Comparison of ENCODE assay signal across 34 cellular contexts in the genomic region with DNA sequence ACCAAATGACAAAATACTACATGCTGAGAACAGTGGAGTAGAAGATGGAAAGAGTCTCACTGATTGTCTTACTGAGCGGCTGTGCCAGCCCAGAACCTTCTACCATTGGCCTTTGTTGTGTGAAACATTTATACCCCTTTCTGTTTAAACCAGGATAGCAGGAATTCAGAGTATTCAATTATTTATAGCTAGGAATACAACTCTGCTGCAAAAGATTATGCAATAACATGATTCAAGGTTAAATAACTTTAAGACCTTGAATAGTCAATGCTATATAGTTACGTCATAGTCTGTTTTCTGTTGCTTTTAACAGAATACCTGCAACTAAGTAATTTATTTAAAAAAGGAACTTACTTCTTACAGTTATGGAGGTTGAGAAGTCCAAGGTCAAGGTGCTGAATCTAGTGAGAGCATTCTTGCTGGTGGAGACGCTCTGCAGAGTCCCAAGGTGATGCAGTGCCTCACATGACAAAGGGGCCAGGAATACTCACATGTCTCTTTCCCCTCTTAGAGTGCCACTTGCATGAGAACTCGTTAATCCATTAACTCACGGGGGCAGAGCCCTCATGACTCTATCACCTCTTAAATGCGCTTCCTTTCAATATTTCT.
DNase-seq lines count a peak whose midpoint lies in the region; ATAC-seq, FAIRE-seq and TF ChIP-seq lines count a peak whose summit lies in the region.
"Had no signal": no experiment of that assay in that cellular context is flagged by ENCODE, and none has a peak within 500 bp of the region (broad histone marks: within the 10 kb centered on the region; RNA-seq: fewer than 3 reads in every experiment).

No MANE protein-coding gene starts in this region.

- DNase-seq in AG10803 (ENCODE audit: low read depth): peak; percentile 62
- peak; percentile 13 for DNase-seq in GM23338 (ENCODE audit: low spot score)
- peak; percentile 43 for DNase-seq in bronchial epithelial cell (ENCODE audit: low read depth)
- DNase-seq in iris pigment epithelial cell (ENCODE audit: low read depth): peak; percentile 71
- DNase-seq in NCI-H2196 (lab: John Stamatoyannopoulos, UW; ENCODE audit: unreplicated experiment): no peak
- no peak for DNase-seq in MM.1S
- DNase-seq: ACHN; activated CD4-positive, alpha-beta T cell treated with anti-CD3 and anti-CD28 coated beads for 36 hours; activated naive CD4-positive, alpha-beta T cell treated with anti-CD3 and anti-CD28 coated beads, Interleukin-2, amount 10 ng/mL, durations not matched to agents 7 days and 5 days; amniotic stem cell; C1 segment of cervical spinal cord; DMS153; effector CD4-positive, alpha-beta T cell; foreskin melanocyte; GF-D8; heart right ventricle; naive thymus-derived CD4-positive, alpha-beta T cell; NCI-H1930; NCI-H446; NCI-H774; nucleus accumbens; Peyer's patch; SIG-M5; small intestine; stimulated activated naive B cell treated with anti-CD40 and anti-IgM and Interleukin-4, amounts not matched to agents 10 μg/mL and 1 μg/mL and 100 μg/mL, for 72 hours; SW 1271 had no signal

- ATAC-seq in GM23338 (no peak), GM21367 (IDR thresholded peaks at IDR 0.05; ENCODE audit: unreplicated experiment) (no peak), HG03045 (IDR thresholded peaks at IDR 0.05; ENCODE audit: unreplicated experiment) (no peak)
- ATAC-seq: activated CD4-positive, alpha-beta T cell treated with anti-CD3 and anti-CD28 coated beads for 36 hours; activated T-helper 17 cell treated with anti-CD3 and anti-CD28 coated beads, Interleukin-2, amount 50 U/mL, for 72 hours; heart right ventricle; naive thymus-derived CD4-positive, alpha-beta T cell; stimulated activated naive B cell treated with anti-CD40 and anti-IgM and Interleukin-4, amounts not matched to agents 10 μg/mL and 1 μg/mL and 100 μg/mL, for 72 hours had no signal

- FAIRE-seq in bronchial epithelial cell (lab: Jason Lieb, UNC): no peak
- FAIRE-seq: small intestine had no signal

- H3K4me1 ChIP-seq in GM23338 (ENCODE audit: insufficient read depth): no peaks in the 10 kb centered on the region
- H3K4me1 ChIP-seq in MM.1S (ENCODE audit: low read length): no peaks in the 10 kb centered on the region
- H3K4me1 ChIP-seq: breast epithelium, heart right ventricle, Peyer's patch had no signal

- no peaks in the 10 kb centered on the region for H3F3A ChIP-seq in GM23338 (replicated peaks; ENCODE audit: low read depth)
- H3F3A ChIP-seq in MM.1S (ENCODE audit: insufficient read depth, low read length): no peaks in the 10 kb centered on the region

- no peak overlapping the region for H3K4me3 Mint-ChIP-seq in GM23338
- H3K4me3 Mint-ChIP-seq: activated CD4-positive, alpha-beta T cell treated with anti-CD3 and anti-CD28 coated beads for 36 hours; activated naive CD4-positive, alpha-beta T cell treated with anti-CD3 and anti-CD28 coated beads, Interleukin-2, amount 10 ng/mL, durations not matched to agents 7 days and 5 days; activated T-helper 17 cell treated with anti-CD3 and anti-CD28 coated beads, Interleukin-2, amount 50 U/mL, for 72 hours; naive thymus-derived CD4-positive, alpha-beta T cell; stimulated activated naive B cell treated with anti-CD40 and anti-IgM and Interleukin-4, amounts not matched to agents 10 μg/mL and 1 μg/mL and 100 μg/mL, for 72 hours; type B pancreatic cell had no signal

- H3K4me3 ChIP-seq in AG10803 (ENCODE audit: low read length): no peak overlapping the region
- H3K4me3 ChIP-seq in GM23338: no peak overlapping the region
- no peak overlapping the region for H3K4me3 ChIP-seq in bronchial epithelial cell (ENCODE audit: low read depth, low read length)
- H3K4me3 ChIP-seq in MM.1S (ENCODE audit: low read length): no peak overlapping the region
- H3K4me3 ChIP-seq: breast epithelium, heart right ventricle, lung, Peyer's patch had no signal

- H3K27ac ChIP-seq in GM23338 (ENCODE audit: low read depth) (no peak overlapping the region), MM.1S (ENCODE audit: low read length) (no peak overlapping the region)
- H3K27ac ChIP-seq: breast epithelium, heart right ventricle, HL-60, Peyer's patch had no signal

- no peaks in the 10 kb centered on the region for H3K36me3 ChIP-seq in GM23338 (ENCODE audit: insufficient read depth)
- no peaks in the 10 kb centered on the region for H3K36me3 ChIP-seq in bronchial epithelial cell (ENCODE audit: control insufficient read depth, insufficient read depth, low read length)
- H3K36me3 ChIP-seq in MM.1S (replicated peaks; ENCODE audit: insufficient read depth, low read length): no peaks in the 10 kb centered on the region
- H3K36me3 ChIP-seq: breast epithelium, heart right ventricle, Peyer's patch had no signal

- H3K36me3 Mint-ChIP-seq in GM23338 (ENCODE audit: low read depth): no peaks in the 10 kb centered on the region
- H3K36me3 Mint-ChIP-seq: activated naive CD4-positive, alpha-beta T cell treated with anti-CD3 and anti-CD28 coated beads, Interleukin-2, amount 10 ng/mL, durations not matched to agents 7 days and 5 days; naive thymus-derived CD4-positive, alpha-beta T cell; stimulated activated naive B cell treated with anti-CD40 and anti-IgM and Interleukin-4, amounts not matched to agents 10 μg/mL and 1 μg/mL and 100 μg/mL, for 72 hours; type B pancreatic cell had no signal

- no peak overlapping the region for H3K27ac Mint-ChIP-seq in GM23338
- H3K27ac Mint-ChIP-seq: activated CD4-positive, alpha-beta T cell treated with anti-CD3 and anti-CD28 coated beads for 36 hours; activated naive CD4-positive, alpha-beta T cell treated with anti-CD3 and anti-CD28 coated beads, Interleukin-2, amount 10 ng/mL, durations not matched to agents 7 days and 5 days; activated T-helper 17 cell treated with anti-CD3 and anti-CD28 coated beads, Interleukin-2, amount 50 U/mL, for 72 hours; naive thymus-derived CD4-positive, alpha-beta T cell; progenitor cell of endocrine pancreas; stimulated activated naive B cell treated with anti-CD40 and anti-IgM and Interleukin-4, amounts not matched to agents 10 μg/mL and 1 μg/mL and 100 μg/mL, for 72 hours; type B pancreatic cell had no signal

- H3K9ac ChIP-seq in MM.1S (ENCODE audit: low read length): no peak overlapping the region

- H3K27me3 Mint-ChIP-seq in GM23338 (ENCODE audit: insufficient read depth, low read depth, poor library complexity): peaks cover 2% of the 10 kb centered on the region
- H3K27me3 Mint-ChIP-seq: activated T-helper 17 cell treated with anti-CD3 and anti-CD28 coated beads, Interleukin-2, amount 50 U/mL, for 72 hours; progenitor cell of endocrine pancreas; type B pancreatic cell had no signal

- TF ChIP-seq CTCF in AG10803 (conservative IDR thresholded peaks at IDR 0.05; ENCODE audit: low read length) (no peak), GM23338 (conservative IDR thresholded peaks at IDR 0.05; ENCODE audit: low read depth in 2 of 2) (no peak), bronchial epithelial cell (IDR thresholded peaks at IDR 0.05; ENCODE audit: insufficient read depth, low read length, severe bottlenecking) (no peak), MM.1S (IDR thresholded peaks at IDR 0.05; ENCODE audit: low read length) (no peak)

- H2AFZ ChIP-seq in GM23338 (no peak overlapping the region), MM.1S (ENCODE audit: low read length) (no peak overlapping the region)

- no peak overlapping the region for H3K4me2 ChIP-seq in GM23338
- H3K4me2 ChIP-seq in MM.1S (ENCODE audit: low read depth, low read length): no peak overlapping the region

- H3K9me3 Mint-ChIP-seq in GM23338: no peaks in the 10 kb centered on the region
- H3K9me3 Mint-ChIP-seq: activated naive CD4-positive, alpha-beta T cell treated with anti-CD3 and anti-CD28 coated beads, Interleukin-2, amount 10 ng/mL, durations not matched to agents 7 days and 5 days had no signal

- H3K9me2 ChIP-seq in GM23338 (ENCODE audit: insufficient read depth): no peaks in the 10 kb centered on the region
- no peaks in the 10 kb centered on the region for H3K9me2 ChIP-seq in MM.1S (replicated peaks; ENCODE audit: insufficient read depth, low read length)

- peaks cover under 1% of the 10 kb centered on the region; the same call in 1 of the 3 replicates for H3K4me1 Mint-ChIP-seq in GM23338
- H3K4me1 Mint-ChIP-seq: activated CD4-positive, alpha-beta T cell treated with anti-CD3 and anti-CD28 coated beads for 36 hours; activated naive CD4-positive, alpha-beta T cell treated with anti-CD3 and anti-CD28 coated beads, Interleukin-2, amount 10 ng/mL, durations not matched to agents 7 days and 5 days; activated T-helper 17 cell treated with anti-CD3 and anti-CD28 coated beads, Interleukin-2, amount 50 U/mL, for 72 hours; naive thymus-derived CD4-positive, alpha-beta T cell; stimulated activated naive B cell treated with anti-CD40 and anti-IgM and Interleukin-4, amounts not matched to agents 10 μg/mL and 1 μg/mL and 100 μg/mL, for 72 hours had no signal

- no peaks in the 10 kb centered on the region; the same call in 1 of the 2 replicates for H4K20me1 ChIP-seq in GM23338 (replicated peaks; ENCODE audit: insufficient read depth)
- no peaks in the 10 kb centered on the region for H4K20me1 ChIP-seq in MM.1S (ENCODE audit: insufficient read depth, low read length)

- H3K27me3 ChIP-seq in GM23338 (ENCODE audit: insufficient read depth) (peaks cover 18% of the 10 kb centered on the region), bronchial epithelial cell (ENCODE audit: control insufficient read depth, insufficient read depth, low read length) (no peaks in the 10 kb centered on the region), MM.1S (replicated peaks; ENCODE audit: insufficient read depth, low read length) (no peaks in the 10 kb centered on the region)
- H3K27me3 ChIP-seq: breast epithelium, heart right ventricle, Peyer's patch had no signal

- H3K79me2 ChIP-seq in GM23338 (replicated peaks; ENCODE audit: insufficient read depth): no peaks in the 10 kb centered on the region
- H3K79me2 ChIP-seq in MM.1S (ENCODE audit: low read length): no peaks in the 10 kb centered on the region

- H3K9me3 ChIP-seq in MM.1S (replicated peaks; ENCODE audit: insufficient read depth, low read length): no peaks in the 10 kb centered on the region
- H3K9me3 ChIP-seq: breast epithelium, heart right ventricle, Peyer's patch had no signal

TF ChIP-seq in GM23338, 12 proteins besides CTCF, POLR2A, EP300 and RAD21 (continues in another document):
- TF ChIP-seq ZNF331 (CRISPR knock-in tag; IDR thresholded peaks at IDR 0.05; ENCODE audit: low read depth) (no peak), EZH2phosphoT487 (IDR thresholded peaks at IDR 0.05; ENCODE audit: unreplicated experiment) (no peak), CREB1 (CRISPR knock-in tag; IDR thresholded peaks at IDR 0.05; ENCODE audit: low read depth) (no peak), EZH2 (IDR thresholded peaks at IDR 0.05; ENCODE audit: low read depth, unreplicated experiment) (no peak)
- TF ChIP-seq, protein P1, sequence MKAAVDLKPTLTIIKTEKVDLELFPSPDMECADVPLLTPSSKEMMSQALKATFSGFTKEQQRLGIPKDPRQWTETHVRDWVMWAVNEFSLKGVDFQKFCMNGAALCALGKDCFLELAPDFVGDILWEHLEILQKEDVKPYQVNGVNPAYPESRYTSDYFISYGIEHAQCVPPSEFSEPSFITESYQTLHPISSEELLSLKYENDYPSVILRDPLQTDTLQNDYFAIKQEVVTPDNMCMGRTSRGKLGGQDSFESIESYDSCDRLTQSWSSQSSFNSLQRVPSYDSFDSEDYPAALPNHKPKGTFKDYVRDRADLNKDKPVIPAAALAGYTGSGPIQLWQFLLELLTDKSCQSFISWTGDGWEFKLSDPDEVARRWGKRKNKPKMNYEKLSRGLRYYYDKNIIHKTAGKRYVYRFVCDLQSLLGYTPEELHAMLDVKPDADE (IDR thresholded peaks at IDR 0.05): no peak

Comparison
In these comparisons a context has a peak if more than half of its experiments do, and no peak if none do; other contexts are left out.
1. DNase-seq: peak in AG10803 (single experiment), GM23338 (single experiment), bronchial epithelial cell (single experiment) and iris pigment epithelial cell (single experiment); none in NCI-H2196 (single experiment) and MM.1S (single experiment).